32 cellular contexts compared by ENCODE assay signal in the genomic region with DNA sequence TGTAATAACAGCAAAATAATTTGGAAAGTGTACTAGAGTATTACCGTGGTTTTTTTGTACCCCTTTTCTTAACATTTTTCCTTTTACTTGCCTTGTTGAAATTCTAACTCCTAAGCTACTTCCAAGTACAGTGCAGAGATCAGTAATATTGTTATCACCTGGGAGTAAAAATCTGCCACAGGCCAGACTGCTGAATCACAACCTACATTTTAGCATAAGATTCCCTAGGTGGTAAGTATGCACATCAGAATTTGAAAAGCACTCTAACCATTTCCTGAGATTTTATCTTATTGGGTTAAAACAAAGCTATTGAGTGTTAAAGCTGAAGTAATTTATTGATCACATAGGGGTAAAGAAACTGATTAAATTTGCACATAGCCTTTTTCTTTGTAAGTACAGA. TPM values are rescaled to one million over a fixed set of nuclear protein-coding genes. Genes with fewer than 3 reads are reported as not detected.
DNase-seq lines count a peak whose midpoint lies in the region; ATAC-seq and TF ChIP-seq lines count a peak whose summit lies in the region.
"Had no signal": no experiment of that assay in that cellular context is flagged by ENCODE, and none has a peak within 500 bp of the region (broad histone marks: within the 10 kb centered on the region; RNA-seq: fewer than 3 reads in every experiment).

No MANE protein-coding gene starts in this region.

- no TSS peak for BruUV-seq in HCT116 (replicated peaks; lab: Mats Ljungman, UMichigan)

- no peak overlapping the region for H3K27ac Mint-ChIP-seq in activated naive CD8-positive, alpha-beta T cell treated with anti-CD3 and anti-CD28 coated beads for 36 hours
- H3K27ac Mint-ChIP-seq: activated T-helper 2 cell treated with anti-CD3 and anti-CD28 coated beads, Interferon-gamma antibody, Interleukin-2, Interleukin-4, amounts not matched to agents 10 μg/mL and 5 μg/mL and 100 μg/mL, durations not matched to agents 14 hours and 24 hours and 36 hours; CD4-positive, alpha-beta memory T cell had no signal

- ATAC-seq in HCT116 (no peak), GM18502 (IDR thresholded peaks at IDR 0.05; ENCODE audit: poor library complexity, unreplicated experiment) (no peak), HG03571 (IDR thresholded peaks at IDR 0.05; ENCODE audit: unreplicated experiment) (no peak)
- ATAC-seq: heart right ventricle, pancreas had no signal

- no peak overlapping the region for H3K56ac ChIP-seq in mesendoderm (ENCODE audit: low read length)

- no peak overlapping the region for H2AK5ac ChIP-seq in mesendoderm (ENCODE audit: low read length)

- no peak overlapping the region for H3K18ac ChIP-seq in mesendoderm (ENCODE audit: low read length)

- H4K8ac ChIP-seq in mesendoderm (ENCODE audit: low read depth, low read length) = no peak overlapping the region

- no peak for TF ChIP-seq RAD21 in HCT116 (IDR thresholded peaks at IDR 0.05; ENCODE audit: low read depth)

- no peak overlapping the region for H3K4me3 Mint-ChIP-seq in activated naive CD8-positive, alpha-beta T cell treated with anti-CD3 and anti-CD28 coated beads for 36 hours
- H3K4me3 Mint-ChIP-seq: CD4-positive, alpha-beta memory T cell; neural crest cell had no signal

- H3K27me3 ChIP-seq in HCT116 (ENCODE audit: insufficient read depth, low read length) = no peaks in the 10 kb centered on the region
- H3K27me3 ChIP-seq in SJCRH30 = no peaks in the 10 kb centered on the region
- H3K27me3 ChIP-seq in mesendoderm (ENCODE audit: insufficient read depth, low read length, poor library complexity) = no peaks in the 10 kb centered on the region
- H3K27me3 ChIP-seq: heart right ventricle, pancreas, spleen, stomach, uterus had no signal

- H3K4me2 ChIP-seq in HCT116 (ENCODE audit: low read length) (no peak overlapping the region), mesendoderm (ENCODE audit: low read length) (no peak overlapping the region)

- no peak overlapping the region for H3K4me3 ChIP-seq in HCT116 (replicated peaks in 1 of 2; ENCODE audit: low read depth in 1 of 2, low read length in 2 of 2)
- H3K4me3 ChIP-seq in SJCRH30 = no peak overlapping the region
- H3K4me3 ChIP-seq in choroid plexus epithelial cell (ENCODE audit: low read depth, low read length) = no peak overlapping the region
- H3K4me3 ChIP-seq in mesendoderm (ENCODE audit: low read length) = no peak overlapping the region
- H3K4me3 ChIP-seq: heart right ventricle, lung, pancreas, spleen, stomach, uterus had no signal

- no peaks in the 10 kb centered on the region for H3K9me2 ChIP-seq in HCT116 (ENCODE audit: insufficient read depth)

- H2BK5ac ChIP-seq in mesendoderm (ENCODE audit: low read length) = no peak overlapping the region

- H3K9me3 Mint-ChIP-seq in activated naive CD8-positive, alpha-beta T cell treated with anti-CD3 and anti-CD28 coated beads for 36 hours = no peaks in the 10 kb centered on the region
- H3K9me3 Mint-ChIP-seq: activated T-helper 2 cell treated with anti-CD3 and anti-CD28 coated beads, Interferon-gamma antibody, Interleukin-2, Interleukin-4, amounts not matched to agents 10 μg/mL and 5 μg/mL and 100 μg/mL, durations not matched to agents 14 hours and 24 hours and 36 hours; CD4-positive, alpha-beta memory T cell; neural crest cell had no signal

- WGBS in mesendoderm (ENCODE audit: extremely low coverage, insufficient coverage, low lambda C conversion rate) = no CpG with 5 or more reads among the region's 1 CpG

- H3K36me3 ChIP-seq in HCT116 (ENCODE audit: control insufficient read depth in 1 of 2, insufficient read depth in 2 of 2, low read length in 2 of 2) (no peaks in the 10 kb centered on the region), SJCRH30 (peaks cover 20% of the 10 kb centered on the region; the same call in 1 of the 2 replicates), mesendoderm (ENCODE audit: control insufficient read depth, insufficient read depth, low read length) (no peaks in the 10 kb centered on the region)
- H3K36me3 ChIP-seq: pancreas, uterus had no signal

- no peaks in the 10 kb centered on the region for H3K9me3 ChIP-seq in HCT116 (ENCODE audit: control insufficient read depth in 1 of 2, insufficient read depth in 1 of 2, low read depth in 1 of 2, low read length in 2 of 2)
- H3K9me3 ChIP-seq in SJCRH30 (replicated peaks) = no peaks in the 10 kb centered on the region
- H3K9me3 ChIP-seq: heart right ventricle, pancreas, spleen, stomach, uterus had no signal

- H2BK120ac ChIP-seq in mesendoderm (ENCODE audit: low read depth, low read length) = no peak overlapping the region

- H3K79me2 ChIP-seq in HCT116 (ENCODE audit: insufficient read depth, low read length) = peaks cover 47% of the 10 kb centered on the region
- H3K79me2 ChIP-seq in mesendoderm (ENCODE audit: control insufficient read depth, insufficient read depth, low read length) = peaks cover 4% of the 10 kb centered on the region

- peaks cover 5% of the 10 kb centered on the region for H3K79me1 ChIP-seq in mesendoderm (ENCODE audit: low read length)

- H3K4me1 ChIP-seq in HCT116 (ENCODE audit: control insufficient read depth in 1 of 2, insufficient read depth in 2 of 2, low read length in 2 of 2) (peaks cover 64 to 78% of the 10 kb centered on the region in 2 experiments), SJCRH30 (peaks cover 26% of the 10 kb centered on the region), mesendoderm (ENCODE audit: control insufficient read depth, low read depth, low read length) (peaks cover 5% of the 10 kb centered on the region)
- H3K4me1 ChIP-seq: pancreas, spleen, uterus had no signal

- no peak for TF ChIP-seq POLR2A in HCT116 (IDR thresholded peaks at IDR 0.05; ENCODE audit: borderline replicate concordance, extremely low read depth, insufficient read depth, insufficient read length)

- H3K4me1 Mint-ChIP-seq in activated naive CD8-positive, alpha-beta T cell treated with anti-CD3 and anti-CD28 coated beads for 36 hours = peaks cover 2% of the 10 kb centered on the region

- no peak overlapping the region for H3K23ac ChIP-seq in mesendoderm (ENCODE audit: low read length)

- intact Hi-C loops in HCT116 (cut with micrococcal nuclease) = no loop called here

- RAD21 ChIA-PET in HCT116 (lab: Charles Lee; ENCODE audit: low non-redundant PET in 1 of 2, low total read pairs in 2 of 2, uncharacterized antibody in 2 of 2, unreplicated experiment in 2 of 2) = interaction anchor here in 1 of 2 experiments (0.6 kb wide), 1 partner anchor 85 kb away, joined by 4 read pairs; no protein-coding TSS in a partner anchor

- TF ChIP-seq CTCF in HCT116 (IDR thresholded peaks at IDR 0.05 in 2 of 3, conservative IDR thresholded peaks at IDR 0.05 in 1 of 3; ENCODE audit: borderline replicate concordance in 1 of 3, insufficient read depth in 1 of 3, low read depth in 2 of 3, low read length in 2 of 3) (no peak), choroid plexus epithelial cell (conservative IDR thresholded peaks at IDR 0.05; ENCODE audit: low read depth, low read length) (no peak)

- no peak for DNase-seq in HCT116 (ENCODE audit: low read depth, low spot score)
- no peak for DNase-seq in SJCRH30
- DNase-seq in choroid plexus epithelial cell (ENCODE audit: low read depth) = peak; percentile 35
- peak; percentile 82 for DNase-seq in mesendoderm
- no peak for DNase-seq in glomerular visceral epithelial cell (ENCODE audit: extremely low spot score)
- DNase-seq in activated naive CD8-positive, alpha-beta T cell treated with anti-CD3 and anti-CD28 coated beads for 36 hours = no peak
- DNase-seq: activated CD4-positive, alpha-beta T cell treated with anti-CD3 and anti-CD28 coated beads for 4 hours; activated CD8-positive, alpha-beta memory T cell treated with anti-CD3 and anti-CD28 coated beads for 24 hours; activated naive CD4-positive, alpha-beta T cell treated with anti-CD3 and anti-CD28 coated beads, Interleukin-2, amount 50 U/mL, for 16 hours; activated T-cell treated with anti-CD3 and anti-CD28 coated beads for 4 hours; amniotic stem cell; CD4-positive, alpha-beta memory T cell; effector CD4-positive, alpha-beta T cell; heart right ventricle; IMR-90; NCI-H1436 treated with DMSO at 0.1 percent for 48 hours; NCI-H2081 treated with DMSO at 0.1 percent for 48 hours; NCI-H345; NCI-H69; pancreas; right cardiac atrium; SHP77; spleen; stimulated activated CD4-positive, alpha-beta T cell treated with anti-CD3 and anti-CD28 coated beads, Interleukin-2, amount 100 ng/mL, for 24 hours; stomach; T-helper 9 cell; uterus had no signal

- no peak overlapping the region for H3K9ac ChIP-seq in HCT116 (ENCODE audit: low read length)
- H3K9ac ChIP-seq in mesendoderm (ENCODE audit: low read length) = no peak overlapping the region

- no peaks in the 10 kb centered on the region for H3K27me3 Mint-ChIP-seq in activated naive CD8-positive, alpha-beta T cell treated with anti-CD3 and anti-CD28 coated beads for 36 hours
- H3K27me3 Mint-ChIP-seq: CD4-positive, alpha-beta memory T cell had no signal

- no peaks in the 10 kb centered on the region for H4K20me1 ChIP-seq in HCT116 (ENCODE audit: insufficient read depth)

- no peak overlapping the region for H4K5ac ChIP-seq in mesendoderm (ENCODE audit: low read length)

- H3K36me3 Mint-ChIP-seq in activated naive CD8-positive, alpha-beta T cell treated with anti-CD3 and anti-CD28 coated beads for 36 hours = no peaks in the 10 kb centered on the region

- CTCF ChIA-PET in HCT116 (lab: Charles Lee) = interaction anchor here (1.0 kb wide), 1 partner anchor 125 kb away, joined by 4 read pairs; no protein-coding TSS in a partner anchor

- H3K27ac ChIP-seq in HCT116 (ENCODE audit: low read depth, low read length) (peak overlapping the region; percentile 16; the same call in 1 of the 2 replicates), SJCRH30 (peak overlapping the region; percentile 69; the same call in 1 of the 2 replicates), mesendoderm (ENCODE audit: low read depth, low read length) (no peak overlapping the region)
- H3K27ac ChIP-seq: heart right ventricle, pancreas, spleen, stomach, uterus had no signal

- H3K4ac ChIP-seq in mesendoderm (ENCODE audit: low read depth, low read length) = no peak overlapping the region

- no peak overlapping the region for H2BK15ac ChIP-seq in mesendoderm (replicated peaks; ENCODE audit: low read depth)

- H2AFZ ChIP-seq in HCT116 (ENCODE audit: low read depth, low read length, poor library complexity, severe bottlenecking) = no peak overlapping the region

- POLR2A ChIA-PET in HCT116 (lab: Charles Lee) = no interaction called here

TF ChIP-seq in HCT116, 20 proteins besides CTCF, POLR2A, EP300 and RAD21 (continues in another document):
- TF ChIP-seq TCF7L2 (IDR thresholded peaks at IDR 0.05; ENCODE audit: borderline replicate concordance, extremely low read depth, insufficient read depth, insufficient read length) (no peak), EZH2 (IDR thresholded peaks at IDR 0.05) (no peak), YY1 (IDR thresholded peaks at IDR 0.05; ENCODE audit: extremely low read depth, insufficient replicate concordance, low read depth, low read length) (no peak)

RNA-seq across cellular contexts. Expression of a gene that starts 55.2 kb away (rescaled TPM):
- total RNA-seq in HCT116 (2021; ENCODE audit: unreplicated experiment) = 35.3 TPM
- polyA plus RNA-seq in HCT116 (2012) = 20.4 and 22.5 TPM in 2 replicates
- 0.03 and 0.12 TPM in 2 replicates for total RNA-seq in SJCRH30 (2014; rRNA removed; shearing (Covaris generic))
- polyA plus RNA-seq in mesendoderm (2013, experiment 1 of 2) = 0.07 TPM
- polyA plus RNA-seq in mesendoderm (2013, experiment 2 of 2) = 0.06 TPM
- total RNA-seq in activated naive CD8-positive, alpha-beta T cell treated with anti-CD3 and anti-CD28 coated beads for 36 hours = 10 to 100 TPM; 10.2 to 10.9 TPM
- total RNA-seq: IMR-90 had no signal

Comparison
In these comparisons a context has a peak if more than half of its experiments do, and no peak if none do; other contexts are left out.
1. DNase-seq: peak in choroid plexus epithelial cell (single experiment) and mesendoderm (single experiment); none in HCT116 (single experiment), SJCRH30 (0 of 2), glomerular visceral epithelial cell (single experiment) and activated naive CD8-positive, alpha-beta T cell treated with anti-CD3 and anti-CD28 coated beads for 36 hours (single experiment).
2. RNA of a gene that starts 55.2 kb away (total RNA-seq): 35.3 TPM in HCT116 (single experiment) and 10.2 to 10.9 TPM in activated naive CD8-positive, alpha-beta T cell treated with anti-CD3 and anti-CD28 coated beads for 36 hours; 0.03 to 0.12 TPM in SJCRH30; every median in the first group is over 10 times any median in the second.